Comparison of ENCODE assay signal across 26 cellular contexts in the genomic region with DNA sequence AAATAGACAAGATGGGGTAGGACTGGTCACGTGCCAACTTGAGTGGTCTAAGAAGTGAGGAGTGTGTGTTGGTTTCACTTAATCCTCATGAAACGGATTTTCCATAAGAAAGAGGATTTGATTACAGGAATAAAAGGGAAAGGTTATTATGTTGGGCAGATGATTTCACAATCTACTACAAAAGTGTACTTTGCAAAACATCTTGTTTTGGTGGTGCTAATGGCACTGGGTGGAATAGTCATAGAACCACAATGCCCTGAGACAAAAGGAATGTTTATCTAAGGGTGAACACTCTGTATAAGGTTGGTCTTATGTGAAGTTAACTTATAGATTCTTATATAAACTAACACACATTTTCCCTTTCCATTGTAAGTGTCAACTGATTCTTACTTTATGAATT. TPM values are rescaled to one million over a fixed set of nuclear protein-coding genes. Genes with fewer than 3 reads are reported as not detected.
A peak's percentile ranks its signal among the peaks of the same experiment; 100 is the strongest.
DNase-seq lines count a peak whose midpoint lies in the region; ATAC-seq, FAIRE-seq and TF ChIP-seq lines count a peak whose summit lies in the region.
"Had no signal": no experiment of that assay in that cellular context is flagged by ENCODE, and none has a peak within 500 bp of the region (broad histone marks: within the 10 kb centered on the region; RNA-seq: fewer than 3 reads in every experiment).

No MANE protein-coding gene starts in this region.

- TF ChIP-seq EP300 in A549 (IDR thresholded peaks at IDR 0.05), result no peak

- ATAC-seq in A549 (no peak), GM21515 (IDR thresholded peaks at IDR 0.05; ENCODE audit: unreplicated experiment) (no peak)
- ATAC-seq: Panc1 had no signal

- intact Hi-C loops in posterior vena cava (cut with DNase I), result no loop called here

- DNase-seq in A549 (ENCODE audit: low read depth in 1 of 2, low spot score in 1 of 2) (no peak), NCI-H524 treated with DMSO at 0.1 percent for 48 hours (lab: John Stamatoyannopoulos, UW) (peak; percentile 30), adipocyte (ENCODE audit: low read depth) (peak; percentile 7), renal cortical epithelial cell (ENCODE audit: low read depth) (peak; percentile 2), posterior vena cava (ENCODE audit: low spot score) (no peak), NCI-H2196 treated with DMSO at 0.1 percent for 48 hours (lab: John Stamatoyannopoulos, UW; ENCODE audit: unreplicated experiment) (no peak)
- DNase-seq: 8988T, DMS153, DND-41, HCEC 1CT, NCI-H1092, NCI-H1417 treated with DMSO at 0.1 percent for 48 hours, NCI-H1694 treated with DMSO at 0.1 percent for 48 hours, NCI-H2081, NCI-H345, NCI-H510A treated with DMSO at 0.1 percent for 48 hours, NCI-H774, SHP77, SW 1271 had no signal

- H3K9me3 ChIP-seq in A549 (no peaks in the 10 kb centered on the region), adipocyte (ENCODE audit: control insufficient read depth, low read length) (no peaks in the 10 kb centered on the region)

- no peak overlapping the region for H3K4me3 ChIP-seq in A549
- H3K4me3 ChIP-seq in adipocyte (ENCODE audit: low read length), result peak overlapping the region; percentile 30
- H3K4me3 ChIP-seq: SK-N-MC had no signal

- no peak for TF ChIP-seq CTCF in A549 (IDR thresholded peaks at IDR 0.05)

- CTCF ChIA-PET in A549 (lab: Yijun Ruan, JAX), result no interaction called here

- peak; percentile 39 for FAIRE-seq in A549 (lab: Jason Lieb, UNC)
- FAIRE-seq: GM19239 had no signal

- H3K4me2 ChIP-seq in A549, result no peak overlapping the region
- H3K4me2 ChIP-seq: KMS-11 had no signal

- POLR2A ChIA-PET in A549 (lab: Yijun Ruan, JAX), result no interaction called here

- TF ChIP-seq POLR2A in A549 (IDR thresholded peaks at IDR 0.05; ENCODE audit: low read length), result no peak

- no peak overlapping the region for H3K9ac ChIP-seq in adipocyte (ENCODE audit: low read length)
- H3K9ac ChIP-seq: KMS-11 had no signal

- no peak overlapping the region for H3K27ac ChIP-seq in A549
- H3K27ac ChIP-seq: HL-60, KMS-11, RWPE1, SK-N-MC had no signal

- H3K27me3 ChIP-seq in adipocyte (replicated peaks; ENCODE audit: control insufficient read depth, insufficient read depth, low read length), result no peaks in the 10 kb centered on the region

- H3K4me1 ChIP-seq in A549 (no peaks in the 10 kb centered on the region), adipocyte (ENCODE audit: control insufficient read depth, insufficient read depth, low read length) (peaks cover 5% of the 10 kb centered on the region)

- H3K36me3 ChIP-seq in adipocyte (ENCODE audit: control insufficient read depth, insufficient read depth, low read length, severe bottlenecking), result no peaks in the 10 kb centered on the region

- no peak for TF ChIP-seq RAD21 in A549 (conservative IDR thresholded peaks at IDR 0.05 in 1 of 2, IDR thresholded peaks at IDR 0.05 in 1 of 2)

- 8% methylated on average over 2 of the region's 2 CpGs for WGBS in A549 (ENCODE audit: missing lambda C conversion rate)

TF ChIP-seq in A549, 52 proteins besides CTCF, POLR2A, EP300 and RAD21:
- TF ChIP-seq HOXB5 (CRISPR knock-in tag; IDR thresholded peaks at IDR 0.05) (no peak), ESRRA (IDR thresholded peaks at IDR 0.05; ENCODE audit: borderline replicate concordance, low read length) (no peak), TFCP2L1 (CRISPR knock-in tag; IDR thresholded peaks at IDR 0.05) (no peak), RCOR1 (IDR thresholded peaks at IDR 0.05; ENCODE audit: low read depth, low read length) (no peak), MAZ (IDR thresholded peaks at IDR 0.05; ENCODE audit: borderline replicate concordance, low read depth, low read length) (no peak), ZC3H11A (IDR thresholded peaks at IDR 0.05) (no peak), BHLHE40 (IDR thresholded peaks at IDR 0.05; ENCODE audit: low read depth, low read length) (no peak)
- TF ChIP-seq, protein P1, sequence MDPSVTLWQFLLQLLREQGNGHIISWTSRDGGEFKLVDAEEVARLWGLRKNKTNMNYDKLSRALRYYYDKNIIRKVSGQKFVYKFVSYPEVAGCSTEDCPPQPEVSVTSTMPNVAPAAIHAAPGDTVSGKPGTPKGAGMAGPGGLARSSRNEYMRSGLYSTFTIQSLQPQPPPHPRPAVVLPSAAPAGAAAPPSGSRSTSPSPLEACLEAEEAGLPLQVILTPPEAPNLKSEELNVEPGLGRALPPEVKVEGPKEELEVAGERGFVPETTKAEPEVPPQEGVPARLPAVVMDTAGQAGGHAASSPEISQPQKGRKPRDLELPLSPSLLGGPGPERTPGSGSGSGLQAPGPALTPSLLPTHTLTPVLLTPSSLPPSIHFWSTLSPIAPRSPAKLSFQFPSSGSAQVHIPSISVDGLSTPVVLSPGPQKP (IDR thresholded peaks at IDR 0.05; ENCODE audit: low read depth, low read length), result no peak
- TF ChIP-seq, protein P2, sequence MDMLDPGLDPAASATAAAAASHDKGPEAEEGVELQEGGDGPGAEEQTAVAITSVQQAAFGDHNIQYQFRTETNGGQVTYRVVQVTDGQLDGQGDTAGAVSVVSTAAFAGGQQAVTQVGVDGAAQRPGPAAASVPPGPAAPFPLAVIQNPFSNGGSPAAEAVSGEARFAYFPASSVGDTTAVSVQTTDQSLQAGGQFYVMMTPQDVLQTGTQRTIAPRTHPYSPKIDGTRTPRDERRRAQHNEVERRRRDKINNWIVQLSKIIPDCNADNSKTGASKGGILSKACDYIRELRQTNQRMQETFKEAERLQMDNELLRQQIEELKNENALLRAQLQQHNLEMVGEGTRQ (IDR thresholded peaks at IDR 0.05), result no peak

RNA-seq across cellular contexts. Expression of a gene that starts 45.6 kb away (rescaled TPM):
- 4.2 and 5.1 TPM in 2 replicates for polyA plus RNA-seq in A549 (2011; rRNA removed)
- polyA plus RNA-seq in A549 (2012; cell fraction: cytosol; rRNA removed), result 0.90 and 0.96 TPM in 2 replicates
- polyA plus RNA-seq in A549 (2012; cell fraction: nucleus; rRNA removed), result 0.72 and 0.94 TPM in 2 replicates
- 2.7 to 2.8 TPM (median 2.8 TPM) in 3 replicates for polyA plus RNA-seq in A549 (2017; fragmentation: RNase III; extraction: RNeasy Plus Mini Kit Qiagen cat#74134 plus additional on column Dnase treatment)
- 4.4 and 4.5 TPM in 2 replicates for polyA minus RNA-seq in A549 (2011; rRNA and poly(A)+ RNA removed)
- total RNA-seq in renal cortical epithelial cell, result 2.9 and 3.5 TPM in 2 replicates
- 1 to 10 TPM; 1.7 to 2.0 TPM for total RNA-seq in posterior vena cava

Comparison
In these comparisons a context has a peak if more than half of its experiments do, and no peak if none do; other contexts are left out.
1. DNase-seq: peak in NCI-H524 treated with DMSO at 0.1 percent for 48 hours (single experiment), adipocyte (single experiment) and renal cortical epithelial cell (single experiment); none in A549 (0 of 2), posterior vena cava (single experiment) and NCI-H2196 treated with DMSO at 0.1 percent for 48 hours (single experiment).